13 cellular contexts compared by ENCODE assay signal in genomic region chr19:43799502-43800142, GRCh38. TPM values are rescaled to one million over a fixed set of nuclear protein-coding genes. Genes with fewer than 3 reads are reported as not detected.
DNase-seq lines count a peak whose midpoint lies in the region; ATAC-seq, FAIRE-seq and TF ChIP-seq lines count a peak whose summit lies in the region.
"Had no signal": no experiment of that assay in that cellular context is flagged by ENCODE, and none has a peak within 500 bp of the region (broad histone marks: within the 10 kb centered on the region; RNA-seq: fewer than 3 reads in every experiment).

No MANE protein-coding gene starts in this region.

- no peaks in the 10 kb centered on the region for H3K36me3 Mint-ChIP-seq in T-helper 1 cell treated with Interleukin-12 subunit alpha and Interleukin-12 subunit beta and Interleukin-4 antibody, amounts not matched to agents 30 μg/mL and 1 μg/mL, for 36 hours (ENCODE audit: low read depth)

- peaks cover 11% of the 10 kb centered on the region for H3K27me3 Mint-ChIP-seq in T-helper 1 cell treated with Interleukin-12 subunit alpha and Interleukin-12 subunit beta and Interleukin-4 antibody, amounts not matched to agents 30 μg/mL and 1 μg/mL, for 36 hours (ENCODE audit: low read depth)

- H3K27ac ChIP-seq in RWPE2 (ENCODE audit: poor library complexity, severe bottlenecking) (peak overlapping the region; percentile 19), esophagus (ENCODE audit: low read depth in 2 of 2, low read length in 1 of 2) (peak overlapping the region; percentile 59 to 83), trophoblast cell (ENCODE audit: low read depth, low read length) (no peak overlapping the region)

- H4K8ac ChIP-seq in trophoblast cell (ENCODE audit: low read depth, low read length): no peak overlapping the region

- no peak overlapping the region for H3K27ac Mint-ChIP-seq in T-helper 1 cell treated with Interleukin-12 subunit alpha and Interleukin-12 subunit beta and Interleukin-4 antibody, amounts not matched to agents 30 μg/mL and 1 μg/mL, for 36 hours

- H2BK12ac ChIP-seq in trophoblast cell (ENCODE audit: low read length): no peak overlapping the region

- no peak overlapping the region for H3K4me2 ChIP-seq in trophoblast cell (ENCODE audit: low read length)

- H3K27me3 ChIP-seq in RWPE2 (ENCODE audit: insufficient read depth, poor library complexity, severe bottlenecking) (no peaks in the 10 kb centered on the region), esophagus (ENCODE audit: control insufficient read depth in 1 of 2, insufficient read depth in 2 of 2, low read length in 2 of 2) (no peaks in the 10 kb centered on the region), trophoblast cell (ENCODE audit: insufficient read depth, low read length) (peaks cover 4% of the 10 kb centered on the region)

- H3K9me3 ChIP-seq in RWPE2 (ENCODE audit: severe bottlenecking) (no peaks in the 10 kb centered on the region), esophagus (ENCODE audit: control insufficient read depth in 2 of 2, insufficient read depth in 1 of 2, low read depth in 1 of 2, low read length in 1 of 2) (no peaks in the 10 kb centered on the region), trophoblast cell (ENCODE audit: insufficient read depth, low read depth, low read length) (peaks cover 6% of the 10 kb centered on the region)

- no peak for TF ChIP-seq CTCF in RWPE2 (IDR thresholded peaks at IDR 0.05; ENCODE audit: poor library complexity, severe bottlenecking)

- H2AFZ ChIP-seq in trophoblast cell (ENCODE audit: insufficient read depth, low read length, poor library complexity): no peak overlapping the region

- peak overlapping the region; percentile 65 for H3K4me3 Mint-ChIP-seq in T-helper 1 cell treated with Interleukin-12 subunit alpha and Interleukin-12 subunit beta and Interleukin-4 antibody, amounts not matched to agents 30 μg/mL and 1 μg/mL, for 36 hours

- H3K14ac ChIP-seq in trophoblast cell (ENCODE audit: low read length): no peak overlapping the region

- no peak overlapping the region for H2AK5ac ChIP-seq in trophoblast cell (ENCODE audit: low read length)

- peaks cover 7% of the 10 kb centered on the region for H3K4me1 Mint-ChIP-seq in T-helper 1 cell treated with Interleukin-12 subunit alpha and Interleukin-12 subunit beta and Interleukin-4 antibody, amounts not matched to agents 30 μg/mL and 1 μg/mL, for 36 hours (ENCODE audit: low read depth)

- no peak overlapping the region for H3K4me3 ChIP-seq in RWPE2 (ENCODE audit: severe bottlenecking)
- H3K4me3 ChIP-seq in esophagus (ENCODE audit: low read depth in 1 of 2, low read length in 2 of 2): peak overlapping the region; percentile 16 to 38
- H3K4me3 ChIP-seq in trophoblast cell (ENCODE audit: low read depth, low read length): no peak overlapping the region

- H3K9ac ChIP-seq in trophoblast cell (ENCODE audit: low read length): no peak overlapping the region

- ATAC-seq in RWPE2 (ENCODE audit: low read depth): peak; percentile 59

- H3K18ac ChIP-seq in trophoblast cell (ENCODE audit: low read length): no peak overlapping the region

- no peak overlapping the region for H4K12ac ChIP-seq in trophoblast cell (ENCODE audit: low read depth, low read length)

- no peaks in the 10 kb centered on the region for H3K79me1 ChIP-seq in trophoblast cell (ENCODE audit: low read length)

- no peak overlapping the region for H3K4ac ChIP-seq in trophoblast cell (ENCODE audit: low read depth, low read length)

- DNase-seq in T-helper 1 cell (no peak), RWPE2 (ENCODE audit: low spot score) (no peak), trophoblast cell (peak; percentile 90 to 96), frontal cortex (ENCODE audit: low spot score in 2 of 2) (no peak), AG08396 (ENCODE audit: low spot score) (no peak)
- DNase-seq in stimulated activated CD4-positive, alpha-beta T cell treated with anti-CD3 and anti-CD28 coated beads, Interleukin-1b, Interleukin-23, amount 100 ng/mL, for 48 hours: no peak
- DNase-seq: activated effector memory CD4-positive, alpha-beta T cell treated with anti-CD3 and anti-CD28 coated beads, Interleukin-2, amount 50 U/mL, for 16 hours; NCI-H526 treated with DMSO at 0.1 percent for 48 hours had no signal

- H2BK120ac ChIP-seq in trophoblast cell (ENCODE audit: insufficient read depth, low read length, poor library complexity): no peak overlapping the region

- H3K4me1 ChIP-seq in RWPE2 (ENCODE audit: insufficient read depth, poor library complexity, severe bottlenecking): peaks cover 8% of the 10 kb centered on the region
- peaks cover 0 to 9% of the 10 kb centered on the region in 2 donors for H3K4me1 ChIP-seq in esophagus (ENCODE audit: control insufficient read depth in 2 of 2, insufficient read depth in 2 of 2, low read length in 1 of 2)
- peaks cover 5 to 11% of the 10 kb centered on the region in 2 experiments for H3K4me1 ChIP-seq in trophoblast cell (ENCODE audit: control insufficient read depth in 1 of 2, insufficient read depth in 2 of 2, low read length in 2 of 2)

- no peaks in the 10 kb centered on the region for H3K36me3 ChIP-seq in RWPE2 (ENCODE audit: low read depth)
- no peaks in the 10 kb centered on the region for H3K36me3 ChIP-seq in esophagus (ENCODE audit: control insufficient read depth in 2 of 2, insufficient read depth in 2 of 2, low read length in 1 of 2)
- H3K36me3 ChIP-seq in trophoblast cell (ENCODE audit: control insufficient read depth in 1 of 2, insufficient read depth in 2 of 2, low read length in 2 of 2): no peaks in the 10 kb centered on the region

- H3K79me2 ChIP-seq in trophoblast cell (ENCODE audit: control insufficient read depth, insufficient read depth, low read length, poor library complexity): no peaks in the 10 kb centered on the region

- WGBS in esophagus, 2 donors: 31 to 50% methylated on average over 6 of the region's 6 CpGs
- WGBS in trophoblast cell (ENCODE audit: extremely low coverage, insufficient coverage, insufficient read length): no CpG with 5 or more reads among the region's 6 CpGs

- H3K23ac ChIP-seq in trophoblast cell (ENCODE audit: low read length): no peak overlapping the region

- no peaks in the 10 kb centered on the region for H3K9me3 Mint-ChIP-seq in T-helper 1 cell treated with Interleukin-12 subunit alpha and Interleukin-12 subunit beta and Interleukin-4 antibody, amounts not matched to agents 30 μg/mL and 1 μg/mL, for 36 hours

- FAIRE-seq in frontal cortex (lab: Jason Lieb, UNC): no peak
- FAIRE-seq: A204.1, GM19239, HepG2 had no signal

- H4K91ac ChIP-seq in trophoblast cell (ENCODE audit: low read depth, low read length): no peak overlapping the region

- H2BK5ac ChIP-seq in trophoblast cell (ENCODE audit: low read depth, low read length, poor library complexity): no peak overlapping the region

RNA-seq across cellular contexts. Expression of gene LYPD5, which starts 2.6 kb away (rescaled TPM):
- 10 to 100 TPM in 1 of 2 donors, 1 to 10 TPM in 1; 3.8 to 12.3 TPM for polyA plus RNA-seq in esophagus
- 75.1 and 79.1 TPM in 2 replicates for polyA plus RNA-seq in trophoblast cell (2013)
- 2.0 TPM for total RNA-seq in frontal cortex
- total RNA-seq: HepG2 had no signal
- polyA plus RNA-seq: HepG2 had no signal

RNA-seq across cellular contexts. Expression of gene KCNN4, which starts 18.8 kb away (rescaled TPM):
- polyA plus RNA-seq in esophagus: 1 to 10 TPM; 3.9 to 4.6 TPM
- polyA plus RNA-seq in trophoblast cell (2013): 46.3 and 48.1 TPM in 2 replicates
- total RNA-seq in frontal cortex: not detected

RNA-seq across cellular contexts. Expression of gene ZNF283, which starts 27.5 kb away (rescaled TPM):
- 1 to 10 TPM; 1.6 to 3.2 TPM for polyA plus RNA-seq in esophagus
- polyA plus RNA-seq in trophoblast cell (2013): 3.7 and 4.0 TPM in 2 replicates
- 33.4 TPM for total RNA-seq in frontal cortex

RNA-seq across cellular contexts. Expression of gene SMG9, which starts 44.9 kb away (rescaled TPM):
- 10 to 100 TPM; 15.8 to 23.2 TPM for polyA plus RNA-seq in esophagus
- 29.5 and 29.9 TPM in 2 replicates for polyA plus RNA-seq in trophoblast cell (2013)
- total RNA-seq in frontal cortex: 6.9 TPM

Comparison
In these comparisons a context has a peak if more than half of its experiments do, and no peak if none do; other contexts are left out.
1. DNase-seq: peak in trophoblast cell (2 of 2); none in T-helper 1 cell (0 of 5), RWPE2 (single experiment), frontal cortex (0 of 2), stimulated activated CD4-positive, alpha-beta T cell treated with anti-CD3 and anti-CD28 coated beads, Interleukin-1b, Interleukin-23, amount 100 ng/mL, for 48 hours (single experiment) and AG08396 (single experiment).
2. H3K4me3 ChIP-seq: peak in esophagus (2 of 2); none in RWPE2 (single experiment) and trophoblast cell (single experiment).